Comparison of ENCODE assay signal across 1 cellular context in the genomic region with DNA sequence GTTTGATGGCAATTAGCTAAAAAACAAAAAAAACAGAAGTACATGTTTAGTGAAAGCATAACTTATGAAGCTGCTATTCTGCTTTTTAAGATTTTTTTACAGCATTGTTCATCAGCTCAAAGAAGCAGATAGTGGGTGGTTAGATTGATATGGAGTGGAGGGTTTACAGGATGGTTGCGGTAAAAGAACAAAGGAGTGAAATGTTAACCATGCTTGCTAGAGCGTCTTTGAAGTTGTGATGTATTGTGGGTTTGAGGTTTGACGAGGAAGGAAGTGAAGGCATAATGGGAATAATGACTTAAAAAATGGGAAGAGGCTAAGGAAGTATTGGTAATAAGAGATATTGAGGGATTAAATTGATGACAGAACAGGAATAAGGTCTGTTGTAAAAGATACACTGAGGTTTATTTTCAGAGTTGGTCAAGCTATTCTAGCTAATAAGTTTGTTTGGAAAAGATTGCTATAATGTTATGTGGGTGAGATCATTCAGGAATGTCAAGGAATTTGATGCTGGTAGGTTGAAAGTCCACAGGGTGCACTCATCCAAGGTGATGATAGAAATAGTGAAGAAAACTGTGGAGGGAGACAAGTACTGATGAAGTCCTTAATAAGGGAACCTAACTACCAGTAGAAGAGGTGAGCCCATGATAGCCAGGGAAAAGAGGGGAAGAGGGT.
TF ChIP-seq lines count a peak whose summit lies in the region.

No MANE protein-coding gene starts in this region.

TF ChIP-seq in endothelial cell of umbilical vein, 7 proteins besides CTCF, POLR2A, EP300 and RAD21 (continued from another document):
- TF ChIP-seq FOS (IDR thresholded peaks at IDR 0.05; ENCODE audit: borderline replicate concordance, insufficient read depth, low read length) (no peak), MAX (IDR thresholded peaks at IDR 0.05; ENCODE audit: insufficient read depth, insufficient read length) (no peak), GATA2 (IDR thresholded peaks at IDR 0.05; ENCODE audit: insufficient read depth, insufficient read length, low read depth, low read length) (no peak), JUN (IDR thresholded peaks at IDR 0.05; ENCODE audit: borderline replicate concordance, insufficient read depth, insufficient read length, low read depth) (no peak)
